Comparison of ENCODE assay signal across 12 cellular contexts in genomic region chr20:54633903-54634302, GRCh38.
DNase-seq lines count a peak whose midpoint lies in the region; ATAC-seq and FAIRE-seq lines count a peak whose summit lies in the region.
"Had no signal": no experiment of that assay in that cellular context is flagged by ENCODE, and none has a peak within 500 bp of the region (broad histone marks: within the 10 kb centered on the region; RNA-seq: fewer than 3 reads in every experiment).

No MANE protein-coding gene starts in this region.

- no peaks in the 10 kb centered on the region; the same call in 1 of the 2 replicates for H3K9me3 ChIP-seq in SJCRH30 (replicated peaks)

- no peaks in the 10 kb centered on the region for H3K4me1 ChIP-seq in SJCRH30

- peaks cover 46% of the 10 kb centered on the region for H3K27me3 ChIP-seq in SJCRH30

- in situ Hi-C loops in G401 (cut with HindIII; ENCODE audit: low sequenced_read_pairs) = no loop called here

- peak; percentile 99 for ATAC-seq in GM19328 (IDR thresholded peaks at IDR 0.05; ENCODE audit: unreplicated experiment)
- peak; percentile 97 for ATAC-seq in HG02852 (IDR thresholded peaks at IDR 0.05; ENCODE audit: unreplicated experiment)
- ATAC-seq: esophagus mucosa, left lobe of liver, Right ventricle myocardium inferior had no signal

- DNase-seq in G401 (ENCODE audit: low spot score) (peak; percentile 11), HTR-8/SVneo (ENCODE audit: insufficient read length, low spot score) (no peak), SJCRH30 (no peak), NCI-H1417 treated with DMSO at 0.1 percent for 48 hours (lab: John Stamatoyannopoulos, UW) (no peak), OCI-M1 (lab: John Stamatoyannopoulos, UW) (no peak)
- no peak for DNase-seq in activated naive CD4-positive, alpha-beta T cell (lab: John Stamatoyannopoulos, UW)
- DNase-seq: activated CD4-positive, alpha-beta T cell treated with anti-CD3 and anti-CD28 coated beads, Interleukin-2, amount 50 U/mL, for 1 hour had no signal

- FAIRE-seq in HTR-8/SVneo (lab: Jason Lieb, UNC) = peak; percentile 26

- no peak overlapping the region for H3K4me3 ChIP-seq in SJCRH30

- no peaks in the 10 kb centered on the region for H3K36me3 ChIP-seq in SJCRH30

- no peak overlapping the region for H3K27ac ChIP-seq in SJCRH30
